In the genomic region with DNA sequence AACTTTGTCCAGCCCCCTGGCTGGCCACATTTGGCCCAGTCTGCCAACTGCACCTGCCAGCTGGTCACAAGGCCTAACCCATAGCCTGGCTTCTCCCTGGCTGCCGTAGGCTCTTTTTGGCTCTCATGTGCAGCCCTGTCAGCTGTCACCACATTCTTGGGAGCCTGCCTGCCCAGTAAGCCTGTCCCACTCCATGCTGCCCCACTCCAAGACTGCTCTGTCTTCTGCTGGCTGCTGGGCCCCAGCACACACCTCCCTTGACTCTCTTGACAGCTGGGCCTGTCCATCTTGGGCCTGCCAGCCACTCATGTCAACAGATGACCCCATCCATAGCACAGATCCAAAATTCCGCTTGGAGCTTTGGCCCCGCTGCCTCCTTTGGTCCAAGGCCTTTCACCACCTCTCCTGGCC, we compare ENCODE assay signal across 19 cellular contexts.
DNase-seq lines count a peak whose midpoint lies in the region; ATAC-seq, FAIRE-seq and TF ChIP-seq lines count a peak whose summit lies in the region.
"Had no signal": no experiment of that assay in that cellular context is flagged by ENCODE, and none has a peak within 500 bp of the region (broad histone marks: within the 10 kb centered on the region; RNA-seq: fewer than 3 reads in every experiment).

No MANE protein-coding gene starts in this region.

- no peak overlapping the region for H3K4ac ChIP-seq in neuronal stem cell (ENCODE audit: low read length)

- ATAC-seq in stimulated activated naive CD8-positive, alpha-beta T cell treated with anti-CD3 and anti-CD28 coated beads, Interleukin-15, Interleukin-2, amounts not matched to agents 100 U/mL and 50 U/mL, for 24 hours = no peak
- ATAC-seq in Right ventricle myocardium superior (ENCODE audit: poor library complexity) (peak; percentile 96), aorta (ENCODE audit: low FRiP score) (peak; percentile 73)
- ATAC-seq: esophagus mucosa had no signal

- H3K4me1 ChIP-seq in neuronal stem cell (ENCODE audit: control insufficient read depth in 2 of 2, insufficient read depth in 1 of 2, low read depth in 1 of 2, low read length in 2 of 2) (no peaks in the 10 kb centered on the region), aorta (ENCODE audit: control insufficient read depth in 1 of 2, insufficient read depth in 2 of 2, low read length in 2 of 2) (no peaks in the 10 kb centered on the region)

- H3K4me3 Mint-ChIP-seq in stimulated activated naive CD8-positive, alpha-beta T cell treated with anti-CD3 and anti-CD28 coated beads, Interleukin-15, Interleukin-2, amounts not matched to agents 100 ng/mL and 50 ng/mL, for 24 hours = peak overlapping the region; percentile 25
- H3K4me3 Mint-ChIP-seq: activated naive CD8-positive, alpha-beta T cell; neural crest cell had no signal

- H4K91ac ChIP-seq in neuronal stem cell (ENCODE audit: low read depth, low read length, poor library complexity) = no peak overlapping the region

- no peaks in the 10 kb centered on the region for H3K4me1 Mint-ChIP-seq in stimulated activated naive CD8-positive, alpha-beta T cell treated with anti-CD3 and anti-CD28 coated beads, Interleukin-15, Interleukin-2, amounts not matched to agents 100 ng/mL and 50 ng/mL, for 24 hours (ENCODE audit: low read depth)
- H3K4me1 Mint-ChIP-seq: neural crest cell had no signal

- H3K36me3 Mint-ChIP-seq in stimulated activated naive CD8-positive, alpha-beta T cell treated with anti-CD3 and anti-CD28 coated beads, Interleukin-15, Interleukin-2, amounts not matched to agents 100 ng/mL and 50 ng/mL, for 24 hours (ENCODE audit: low read depth) = peaks cover 78% of the 10 kb centered on the region

- H2BK5ac ChIP-seq in neuronal stem cell (ENCODE audit: low read length) = peak overlapping the region; percentile 75

- H3K36me3 ChIP-seq in neuronal stem cell (replicated peaks in 1 of 2; ENCODE audit: control insufficient read depth in 2 of 2, insufficient read depth in 2 of 2, low read length in 2 of 2) (no peaks in the 10 kb centered on the region), aorta (ENCODE audit: control insufficient read depth in 1 of 2, insufficient read depth in 2 of 2, low read length in 1 of 2) (no peaks in the 10 kb centered on the region)
- H3K36me3 ChIP-seq: thoracic aorta, WERI-Rb-1 had no signal

- no peak overlapping the region for H2BK120ac ChIP-seq in neuronal stem cell (ENCODE audit: low read depth, low read length)

- FAIRE-seq in H54 (lab: Jason Lieb, UNC) = no peak

- intact Hi-C loops in Right ventricle myocardium superior (cut with DNase I) = no loop called here
- intact Hi-C loops in aorta (cut with DNase I) = no loop called here

- peaks cover 19% of the 10 kb centered on the region for H3K9me3 Mint-ChIP-seq in stimulated activated naive CD8-positive, alpha-beta T cell treated with anti-CD3 and anti-CD28 coated beads, Interleukin-15, Interleukin-2, amounts not matched to agents 100 ng/mL and 50 ng/mL, for 24 hours

- H2AK5ac ChIP-seq in neuronal stem cell (ENCODE audit: low read depth, low read length) = peak overlapping the region; percentile 63

- H3K23ac ChIP-seq in neuronal stem cell (ENCODE audit: low read depth, low read length, poor library complexity) = no peak overlapping the region

- H3K4me3 ChIP-seq in neuronal stem cell (ENCODE audit: low read length in 2 of 2) = no peak overlapping the region
- H3K4me3 ChIP-seq in aorta (ENCODE audit: low read length in 2 of 2) = no peak overlapping the region
- H3K4me3 ChIP-seq: thoracic aorta had no signal

- H3K27ac Mint-ChIP-seq in stimulated activated naive CD8-positive, alpha-beta T cell treated with anti-CD3 and anti-CD28 coated beads, Interleukin-15, Interleukin-2, amounts not matched to agents 100 ng/mL and 50 ng/mL, for 24 hours = peak overlapping the region; percentile 53
- H3K27ac Mint-ChIP-seq: activated naive CD8-positive, alpha-beta T cell had no signal

- H2BK12ac ChIP-seq in neuronal stem cell (ENCODE audit: low read length) = no peak overlapping the region

- H3K27me3 Mint-ChIP-seq in stimulated activated naive CD8-positive, alpha-beta T cell treated with anti-CD3 and anti-CD28 coated beads, Interleukin-15, Interleukin-2, amounts not matched to agents 100 ng/mL and 50 ng/mL, for 24 hours = no peaks in the 10 kb centered on the region
- H3K27me3 Mint-ChIP-seq: activated naive CD8-positive, alpha-beta T cell had no signal

- no peaks in the 10 kb centered on the region for H3K79me1 ChIP-seq in neuronal stem cell (ENCODE audit: low read depth, low read length)

- peak overlapping the region; percentile 46 for H3K18ac ChIP-seq in neuronal stem cell (ENCODE audit: low read length)

- H3K27me3 ChIP-seq in neuronal stem cell (ENCODE audit: control insufficient read depth in 3 of 3, insufficient read depth in 3 of 3, low read depth in 1 of 3, low read length in 3 of 3) (peaks cover 0 to 4% (median 1%) of the 10 kb centered on the region in 3 experiments), aorta (ENCODE audit: control insufficient read depth in 1 of 2, insufficient read depth in 2 of 2, low read length in 1 of 2) (no peaks in the 10 kb centered on the region)

- no peak for DNase-seq in stimulated activated naive CD8-positive, alpha-beta T cell treated with anti-CD3 and anti-CD28 coated beads, Interleukin-15, Interleukin-2, amounts not matched to agents 100 U/mL and 50 U/mL, for 24 hours
- DNase-seq in Right ventricle myocardium superior = peak; percentile 84
- DNase-seq in neuronal stem cell (ENCODE audit: low spot score) = no peak
- DNase-seq in aorta = peak in 1 of 2 donors; percentile 70
- DNase-seq in HuH-7.5 (ENCODE audit: low spot score) = no peak
- no peak for DNase-seq in AG08396 (ENCODE audit: low spot score)
- no peak for DNase-seq in H54 (ENCODE audit: insufficient read length, low spot score)
- DNase-seq: AML-193, IMR-90, mesenchymal stem cell, MM.1S, NCI-H1694, retina, WERI-Rb-1 had no signal

- H3K9ac ChIP-seq in neuronal stem cell (ENCODE audit: low read depth, low read length, poor library complexity) = peak overlapping the region; percentile 40

- H3K27ac ChIP-seq in neuronal stem cell (replicated peaks; ENCODE audit: low read length) (no peak overlapping the region), aorta (ENCODE audit: low read depth in 1 of 2, low read length in 2 of 2) (no peak overlapping the region)
- H3K27ac ChIP-seq: thoracic aorta, WERI-Rb-1 had no signal

- no peak overlapping the region for H2AFZ ChIP-seq in neuronal stem cell (ENCODE audit: low read length)

- H4K8ac ChIP-seq in neuronal stem cell (ENCODE audit: low read depth, low read length) = no peak overlapping the region

- TF ChIP-seq POLR2A in H54 (IDR thresholded peaks at IDR 0.05; ENCODE audit: low read depth, low read length) = no peak

- H3K9me3 ChIP-seq in neuronal stem cell (replicated peaks in 1 of 2; ENCODE audit: control insufficient read depth in 2 of 2, insufficient read depth in 1 of 2, low read depth in 1 of 2, low read length in 2 of 2) (peaks cover 5% of the 10 kb centered on the region in 2 donors), aorta (ENCODE audit: control insufficient read depth, low read length) (no peaks in the 10 kb centered on the region)
- H3K9me3 ChIP-seq: thoracic aorta had no signal

- WGBS in neuronal stem cell (ENCODE audit: extremely low coverage in 2 of 2, insufficient read length in 2 of 2, insufficient replicate concordance in 1 of 2), 2 donors = no CpG with 5 or more reads among the region's 3 CpGs
- 17 to 18% methylated on average over 3 of the region's 3 CpGs for WGBS in aorta, 2 donors

- no peak overlapping the region for H3K4me2 ChIP-seq in neuronal stem cell (ENCODE audit: insufficient read depth, low read length, poor library complexity, severe bottlenecking)

- no peak overlapping the region for H2BK15ac ChIP-seq in neuronal stem cell (ENCODE audit: low read length)

- peak overlapping the region; percentile 67 for H3K14ac ChIP-seq in neuronal stem cell (ENCODE audit: low read length)
